ENCODE assay signal across 27 cellular contexts in the genomic region with DNA sequence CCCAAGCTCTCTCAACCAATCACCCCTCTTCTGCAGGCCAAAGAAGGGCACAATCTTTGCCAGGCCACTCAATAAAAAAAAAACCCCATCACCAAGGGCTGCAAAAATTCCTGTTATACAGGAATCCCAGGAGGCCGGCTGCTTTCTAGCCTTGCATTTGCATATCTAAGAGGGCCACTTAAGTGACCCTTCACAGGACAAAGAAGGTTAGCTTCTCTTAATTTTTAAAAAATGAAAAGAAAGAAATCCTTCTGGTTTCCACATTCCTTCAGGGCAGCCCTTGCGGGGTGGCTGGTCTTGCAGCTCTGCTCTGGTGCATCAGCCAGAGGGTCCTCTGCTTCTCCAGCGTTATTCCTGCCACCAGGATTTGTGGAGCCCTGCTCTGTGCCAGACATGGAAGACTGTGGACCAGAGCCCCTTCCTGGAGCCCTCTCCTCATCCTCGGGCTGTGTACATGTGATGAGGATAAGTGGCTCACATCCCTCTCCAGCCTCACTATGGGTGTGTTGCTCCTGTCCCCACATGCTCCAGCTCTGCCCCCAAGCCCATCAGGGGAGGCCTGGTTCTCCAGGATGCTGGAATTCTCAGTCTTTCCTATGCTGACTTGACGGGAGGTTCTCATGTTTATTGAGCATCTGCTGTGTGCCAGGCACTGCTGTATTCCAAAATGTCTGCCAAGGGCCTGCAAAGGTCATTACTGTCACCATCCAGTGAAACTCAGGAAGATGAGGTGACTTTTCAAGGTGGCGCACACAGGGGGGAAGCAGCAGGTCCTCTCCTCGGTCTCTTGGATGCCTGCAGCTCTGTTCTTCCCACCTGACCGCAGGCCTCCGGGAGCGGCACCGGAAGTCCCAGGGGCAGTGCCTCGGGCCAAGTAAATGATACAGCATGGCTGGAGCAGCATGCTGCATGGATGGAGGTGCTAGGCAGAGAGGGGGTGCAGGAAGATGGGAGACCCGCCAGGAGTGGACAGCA.
DNase-seq lines count a peak whose midpoint lies in the region; ATAC-seq and TF ChIP-seq lines count a peak whose summit lies in the region.
"Had no signal": no experiment of that assay in that cellular context is flagged by ENCODE, and none has a peak within 500 bp of the region (broad histone marks: within the 10 kb centered on the region; RNA-seq: fewer than 3 reads in every experiment).

No MANE protein-coding gene starts in this region.

- TF ChIP-seq POLR2A in lower leg skin (IDR thresholded peaks at IDR 0.05), result no peak

- ATAC-seq in natural killer cell treated with Interleukin-12 subunit alpha and Interleukin-12 subunit beta and Interleukin-15 and Interleukin-18, amount 100 ng/mL, for 72 hours, result no peak
- ATAC-seq in natural killer cell, result no peak
- ATAC-seq: activated naive CD4-positive, alpha-beta T cell treated with anti-CD3 and anti-CD28 coated beads, Interleukin-2, amount 50 U/mL, for 72 hours; esophagus mucosa; left colon; Right ventricle myocardium inferior had no signal

- DNase-seq in natural killer cell treated with Interleukin-12 subunit alpha and Interleukin-12 subunit beta and Interleukin-15 and Interleukin-18, amount 100 ng/mL, for 72 hours (ENCODE audit: low spot score), result peak; percentile 5
- DNase-seq in natural killer cell (no peak), coronary artery (ENCODE audit: low spot score) (peak; percentile 55), lower leg skin (ENCODE audit: low spot score in 2 of 2) (peak; percentile 1 to 57), Calu3 (no peak), COLO829 (ENCODE audit: low spot score) (no peak), superior temporal gyrus (ENCODE audit: extremely low spot score) (no peak), SKM-1 treated with dmso at 0.1 percent for 144 hours (lab: John Stamatoyannopoulos, UW; ENCODE audit: unreplicated experiment) (no peak)
- DNase-seq: activated CD4-positive, alpha-beta T cell treated with anti-CD3 and anti-CD28 coated beads, Interleukin-2, amount 10 ng/mL, durations not matched to agents 24 days and 14 days; BE2C; cortex of kidney; foreskin fibroblast; HFFc6; Karpas-422; left colon; naive B cell; NCI-H1436; NCI-H2171; NCI-H524; PC-9 had no signal

- BruUV-seq in Calu3 (replicated peaks; lab: Mats Ljungman, UMichigan), result no TSS peak

- intact Hi-C loops in natural killer cell (cut with micrococcal nuclease) (no loop called here), lower leg skin (cut with DNase I; ENCODE audit: low total_unique reads) (no loop called here), Calu3 (cut with micrococcal nuclease; ENCODE audit: unreplicated experiment) (no loop called here)

- H3K27ac Mint-ChIP-seq in natural killer cell treated with Interleukin-12 subunit alpha and Interleukin-12 subunit beta and Interleukin-15 and Interleukin-18, amount 100 ng/mL, for 72 hours, result no peak overlapping the region
- no peak overlapping the region for H3K27ac Mint-ChIP-seq in natural killer cell
- no peak overlapping the region for H3K27ac Mint-ChIP-seq in Calu3 (ENCODE audit: unreplicated experiment)
- H3K27ac Mint-ChIP-seq: activated CD4-positive, alpha-beta T cell treated with anti-CD3 and anti-CD28 coated beads, Interleukin-2, amount 10 ng/mL, durations not matched to agents 24 days and 14 days; activated naive CD4-positive, alpha-beta T cell treated with anti-CD3 and anti-CD28 coated beads, Interleukin-2, amount 50 U/mL, for 72 hours; mesothelial cell of epicardium; stimulated activated naive CD8-positive, alpha-beta T cell treated with anti-CD3 and anti-CD28 coated beads, Interleukin-15, Interleukin-2, amounts not matched to agents 100 ng/mL and 50 ng/mL, for 24 hours had no signal

- CTCF ChIA-PET in Calu3 (lab: Charles Lee), result no interaction called here

- H3K4me1 Mint-ChIP-seq in natural killer cell treated with Interleukin-12 subunit alpha and Interleukin-12 subunit beta and Interleukin-15 and Interleukin-18, amount 100 ng/mL, for 72 hours (ENCODE audit: low read depth in 2 of 2), result peaks cover 0 to 2% of the 10 kb centered on the region in 2 donors
- H3K4me1 Mint-ChIP-seq in natural killer cell (no peaks in the 10 kb centered on the region), Calu3 (ENCODE audit: low read depth, unreplicated experiment) (no peaks in the 10 kb centered on the region)
- H3K4me1 Mint-ChIP-seq: activated CD4-positive, alpha-beta T cell treated with anti-CD3 and anti-CD28 coated beads, Interleukin-2, amount 10 ng/mL, durations not matched to agents 24 days and 14 days; naive B cell had no signal

- no peak overlapping the region for H3K27ac ChIP-seq in coronary artery
- H3K27ac ChIP-seq: PC-9, skin epidermis, tibial nerve had no signal

- H3K27me3 Mint-ChIP-seq in natural killer cell treated with Interleukin-12 subunit alpha and Interleukin-12 subunit beta and Interleukin-15 and Interleukin-18, amount 100 ng/mL, for 72 hours, result peaks cover 3 to 9% of the 10 kb centered on the region in 2 donors
- H3K27me3 Mint-ChIP-seq in natural killer cell (ENCODE audit: low read depth in 2 of 2) (peaks cover 0 to 9% of the 10 kb centered on the region in 2 donors), Calu3 (ENCODE audit: unreplicated experiment) (peaks cover 33% of the 10 kb centered on the region)

- no peaks in the 10 kb centered on the region for H3K9me3 Mint-ChIP-seq in natural killer cell treated with Interleukin-12 subunit alpha and Interleukin-12 subunit beta and Interleukin-15 and Interleukin-18, amount 100 ng/mL, for 72 hours
- H3K9me3 Mint-ChIP-seq in natural killer cell, result no peaks in the 10 kb centered on the region
- no peaks in the 10 kb centered on the region for H3K9me3 Mint-ChIP-seq in Calu3 (ENCODE audit: low read depth, unreplicated experiment)
- H3K9me3 Mint-ChIP-seq: activated CD4-positive, alpha-beta T cell treated with anti-CD3 and anti-CD28 coated beads, Interleukin-2, amount 10 ng/mL, durations not matched to agents 24 days and 14 days; activated naive CD4-positive, alpha-beta T cell treated with anti-CD3 and anti-CD28 coated beads, Interleukin-2, amount 50 U/mL, for 72 hours; HFFc6; stimulated activated naive CD8-positive, alpha-beta T cell treated with anti-CD3 and anti-CD28 coated beads, Interleukin-15, Interleukin-2, amounts not matched to agents 100 ng/mL and 50 ng/mL, for 24 hours had no signal

- H3K36me3 Mint-ChIP-seq in natural killer cell treated with Interleukin-12 subunit alpha and Interleukin-12 subunit beta and Interleukin-15 and Interleukin-18, amount 100 ng/mL, for 72 hours, result no peaks in the 10 kb centered on the region
- no peaks in the 10 kb centered on the region for H3K36me3 Mint-ChIP-seq in natural killer cell
- no peaks in the 10 kb centered on the region for H3K36me3 Mint-ChIP-seq in Calu3 (ENCODE audit: insufficient read depth, unreplicated experiment)
- H3K36me3 Mint-ChIP-seq: activated naive CD4-positive, alpha-beta T cell treated with anti-CD3 and anti-CD28 coated beads, Interleukin-2, amount 50 U/mL, for 72 hours; mesothelial cell of epicardium; naive B cell had no signal

- no peak overlapping the region for H3K4me3 ChIP-seq in coronary artery
- H3K4me3 ChIP-seq in lower leg skin (ENCODE audit: low read depth, poor library complexity, severe bottlenecking), result no peak overlapping the region
- H3K4me3 ChIP-seq: PC-9, skin epidermis, tibial nerve had no signal

- TF ChIP-seq CTCF in natural killer cell (IDR thresholded peaks at IDR 0.05) (no peak), coronary artery (IDR thresholded peaks at IDR 0.05) (no peak), lower leg skin (IDR thresholded peaks at IDR 0.05) (no peak), Calu3 (IDR thresholded peaks at IDR 0.05; ENCODE audit: unreplicated experiment) (no peak)

- 81 to 91% methylated on average over 13 of the region's 13 CpGs for WGBS in lower leg skin, 2 donors

- H3K4me3 Mint-ChIP-seq in natural killer cell treated with Interleukin-12 subunit alpha and Interleukin-12 subunit beta and Interleukin-15 and Interleukin-18, amount 100 ng/mL, for 72 hours, result no peak overlapping the region
- H3K4me3 Mint-ChIP-seq in natural killer cell (no peak overlapping the region), Calu3 (ENCODE audit: low read depth, unreplicated experiment) (no peak overlapping the region)
- H3K4me3 Mint-ChIP-seq: activated CD4-positive, alpha-beta T cell treated with anti-CD3 and anti-CD28 coated beads, Interleukin-2, amount 10 ng/mL, durations not matched to agents 24 days and 14 days; HFFc6; mesothelial cell of epicardium; stimulated activated naive CD8-positive, alpha-beta T cell treated with anti-CD3 and anti-CD28 coated beads, Interleukin-15, Interleukin-2, amounts not matched to agents 100 ng/mL and 50 ng/mL, for 24 hours had no signal

Comparison
In these comparisons a context has a peak if more than half of its experiments do, and no peak if none do; other contexts are left out.
1. DNase-seq: peak in natural killer cell treated with Interleukin-12 subunit alpha and Interleukin-12 subunit beta and Interleukin-15 and Interleukin-18, amount 100 ng/mL, for 72 hours (single experiment), coronary artery (single experiment) and lower leg skin (2 of 2); none in natural killer cell (single experiment), Calu3 (single experiment), COLO829 (single experiment), superior temporal gyrus (single experiment) and SKM-1 treated with dmso at 0.1 percent for 144 hours (single experiment).